ENCODE assay signal across 8 cellular contexts in the genomic region with DNA sequence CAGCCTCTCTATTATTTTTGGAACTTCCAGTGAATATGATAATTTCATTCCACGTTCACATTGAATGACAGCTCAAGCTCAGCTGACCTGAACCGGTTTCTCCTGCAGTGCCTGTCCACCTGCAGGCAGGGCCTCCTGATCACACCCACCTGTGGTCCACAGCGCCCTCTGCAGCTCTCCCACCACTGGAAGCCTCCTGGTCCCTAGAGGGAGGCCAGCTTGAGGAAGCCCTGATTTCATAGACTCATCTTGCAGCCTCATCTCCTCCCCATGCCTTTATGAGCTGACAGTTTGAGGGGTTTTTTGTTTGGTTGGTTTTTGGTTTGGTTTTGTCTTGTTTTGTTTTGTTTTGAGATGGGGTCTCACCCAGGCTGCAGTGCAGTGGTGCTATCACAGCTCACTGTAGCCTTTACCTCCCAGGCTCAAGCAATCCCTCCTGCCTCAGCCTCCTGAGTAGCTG. TPM values are rescaled to one million over a fixed set of nuclear protein-coding genes. Genes with fewer than 3 reads are reported as not detected.
A peak's percentile ranks its signal among the peaks of the same experiment; 100 is the strongest.
DNase-seq lines count a peak whose midpoint lies in the region; ATAC-seq, FAIRE-seq and TF ChIP-seq lines count a peak whose summit lies in the region.

No MANE protein-coding gene starts in this region.

- intact Hi-C loops in activated T-helper 2 cell treated with anti-CD3 and anti-CD28 coated beads, Interferon-gamma antibody, Interleukin-2, Interleukin-4, amounts not matched to agents 10 μg/mL and 5 μg/mL and 100 μg/mL, durations not matched to agents 14 hours and 24 hours and 36 hours (cut with micrococcal nuclease) = loop anchor here (1.0 kb wide), 1 partner anchor 9 kb away; no protein-coding TSS in a partner anchor
- intact Hi-C loops in head of caudate nucleus (cut with DNase I) = no loop called here

- H3K27me3 Mint-ChIP-seq in activated T-helper 2 cell treated with anti-CD3 and anti-CD28 coated beads, Interferon-gamma antibody, Interleukin-2, Interleukin-4, amounts not matched to agents 10 μg/mL and 5 μg/mL and 100 μg/mL, durations not matched to agents 14 hours and 24 hours and 36 hours (ENCODE audit: low read depth) = no peaks in the 10 kb centered on the region

- ATAC-seq in GM19468 (IDR thresholded peaks at IDR 0.05; ENCODE audit: extremely low read depth, unreplicated experiment) (peak; percentile 26), HG02588 (IDR thresholded peaks at IDR 0.05; ENCODE audit: unreplicated experiment) (no peak)

- H3K27me3 ChIP-seq in BJ (ENCODE audit: control insufficient read depth, insufficient read depth, low read length) = no peaks in the 10 kb centered on the region

- no peak for FAIRE-seq in urothelium cell line (lab: Jason Lieb, UNC)

- no peak overlapping the region for H3K4me3 ChIP-seq in BJ (ENCODE audit: low read depth, low read length)

- CTCF ChIA-PET in BJ (lab: Yijun Ruan, JAX) = interaction anchor here (0.8 to 1.5 kb wide), 4 partner anchors 11 to 53 kb away, joined by 3 to 8 read pairs (median 4); no protein-coding TSS in a partner anchor

- peaks cover 16% of the 10 kb centered on the region for H3K4me1 Mint-ChIP-seq in activated T-helper 2 cell treated with anti-CD3 and anti-CD28 coated beads, Interferon-gamma antibody, Interleukin-2, Interleukin-4, amounts not matched to agents 10 μg/mL and 5 μg/mL and 100 μg/mL, durations not matched to agents 14 hours and 24 hours and 36 hours (ENCODE audit: low read depth)

- H3K36me3 Mint-ChIP-seq in activated T-helper 2 cell treated with anti-CD3 and anti-CD28 coated beads, Interferon-gamma antibody, Interleukin-2, Interleukin-4, amounts not matched to agents 10 μg/mL and 5 μg/mL and 100 μg/mL, durations not matched to agents 14 hours and 24 hours and 36 hours (ENCODE audit: low read depth) = no peaks in the 10 kb centered on the region

- no peaks in the 10 kb centered on the region for H3K9me3 Mint-ChIP-seq in activated T-helper 2 cell treated with anti-CD3 and anti-CD28 coated beads, Interferon-gamma antibody, Interleukin-2, Interleukin-4, amounts not matched to agents 10 μg/mL and 5 μg/mL and 100 μg/mL, durations not matched to agents 14 hours and 24 hours and 36 hours

- peak; percentile 47 for TF ChIP-seq CTCF in BJ (IDR thresholded peaks at IDR 0.05; ENCODE audit: insufficient read depth, low read depth, low read length)

- POLR2A ChIA-PET in BJ (lab: Charles Lee) = interaction anchor here (0.5 to 0.7 kb wide), 2 partner anchors 44 to 98 kb away, joined by 3 read pairs; no protein-coding TSS in a partner anchor

- DNase-seq in BJ (ENCODE audit: low read depth) (no peak), NCI-H526 treated with DMSO at 0.1 percent for 48 hours (lab: John Stamatoyannopoulos, UW) (peak; percentile 74), head of caudate nucleus (peak in 29 of 42 donors; percentile 27 to 81 (median 57)), urothelium cell line (ENCODE audit: low spot score) (no peak)
- DNase-seq in activated T-helper 2 cell treated with anti-CD3 and anti-CD28 coated beads, Interferon-gamma antibody, Interleukin-2, Interleukin-4, amounts not matched to agents 10 μg/mL and 5 μg/mL and 100 μg/mL, durations not matched to agents 14 hours and 24 hours and 36 hours (ENCODE audit: low spot score) = peak; percentile 47
- peak in 2 of 3 donors; percentile 21 to 46 for DNase-seq in stimulated activated CD4-positive, alpha-beta T cell treated with anti-CD3 and anti-CD28 coated beads, TNF-alpha, amount 100 ng/mL, for 48 hours (ENCODE audit: low read depth in 3 of 3)

- H3K27ac Mint-ChIP-seq in activated T-helper 2 cell treated with anti-CD3 and anti-CD28 coated beads, Interferon-gamma antibody, Interleukin-2, Interleukin-4, amounts not matched to agents 10 μg/mL and 5 μg/mL and 100 μg/mL, durations not matched to agents 14 hours and 24 hours and 36 hours = peak overlapping the region; percentile 5

- H3K36me3 ChIP-seq in BJ (ENCODE audit: control insufficient read depth, insufficient read depth, low read length) = no peaks in the 10 kb centered on the region

- no peak overlapping the region for H3K4me3 Mint-ChIP-seq in activated T-helper 2 cell treated with anti-CD3 and anti-CD28 coated beads, Interferon-gamma antibody, Interleukin-2, Interleukin-4, amounts not matched to agents 10 μg/mL and 5 μg/mL and 100 μg/mL, durations not matched to agents 14 hours and 24 hours and 36 hours (ENCODE audit: low read depth)

RNA-seq across cellular contexts. Expression of a gene that starts 29.9 kb away (rescaled TPM):
- polyA plus RNA-seq in BJ (2011; rRNA removed) = 924 and 1,611 TPM in 2 replicates
- polyA minus RNA-seq in BJ (2011; rRNA and poly(A)+ RNA removed) = 12,707 and 21,303 TPM in 2 replicates
- total RNA-seq in activated T-helper 2 cell treated with anti-CD3 and anti-CD28 coated beads, Interferon-gamma antibody, Interleukin-2, Interleukin-4, amounts not matched to agents 10 μg/mL and 5 μg/mL and 100 μg/mL, durations not matched to agents 14 hours and 24 hours and 36 hours = 4,338 and 4,347 TPM in 2 replicates

RNA-seq across cellular contexts. Expression of a gene that starts 46.3 kb away (rescaled TPM):
- polyA plus RNA-seq in BJ (2011; rRNA removed) = 59.2 and 87.2 TPM in 2 replicates
- 274 and 373 TPM in 2 replicates for polyA minus RNA-seq in BJ (2011; rRNA and poly(A)+ RNA removed)
- total RNA-seq in activated T-helper 2 cell treated with anti-CD3 and anti-CD28 coated beads, Interferon-gamma antibody, Interleukin-2, Interleukin-4, amounts not matched to agents 10 μg/mL and 5 μg/mL and 100 μg/mL, durations not matched to agents 14 hours and 24 hours and 36 hours = 422 and 430 TPM in 2 replicates

RNA-seq across cellular contexts. Expression of a gene that starts 56.0 kb away (rescaled TPM):
- 81.7 and 134 TPM in 2 replicates for polyA plus RNA-seq in BJ (2011; rRNA removed)
- 73.5 and 101 TPM in 2 replicates for polyA minus RNA-seq in BJ (2011; rRNA and poly(A)+ RNA removed)
- total RNA-seq in activated T-helper 2 cell treated with anti-CD3 and anti-CD28 coated beads, Interferon-gamma antibody, Interleukin-2, Interleukin-4, amounts not matched to agents 10 μg/mL and 5 μg/mL and 100 μg/mL, durations not matched to agents 14 hours and 24 hours and 36 hours = 94.4 and 95.8 TPM in 2 replicates

Comparison
In these comparisons a context has a peak if more than half of its experiments do, and no peak if none do; other contexts are left out.
1. DNase-seq: peak in NCI-H526 treated with DMSO at 0.1 percent for 48 hours (single experiment), activated T-helper 2 cell treated with anti-CD3 and anti-CD28 coated beads, Interferon-gamma antibody, Interleukin-2, Interleukin-4, amounts not matched to agents 10 μg/mL and 5 μg/mL and 100 μg/mL, durations not matched to agents 14 hours and 24 hours and 36 hours (single experiment), head of caudate nucleus (29 of 42) and stimulated activated CD4-positive, alpha-beta T cell treated with anti-CD3 and anti-CD28 coated beads, TNF-alpha, amount 100 ng/mL, for 48 hours (2 of 3); none in BJ (single experiment) and urothelium cell line (single experiment).